In genomic region chr12:111396726-111397445, GRCh38 we compare ENCODE assay signal across 8 cellular contexts. TPM values are rescaled to one million over a fixed set of nuclear protein-coding genes. Genes with fewer than 3 reads are reported as not detected.
A peak's percentile ranks its signal among the peaks of the same experiment; 100 is the strongest.
DNase-seq lines count a peak whose midpoint lies in the region; ATAC-seq and TF ChIP-seq lines count a peak whose summit lies in the region.

No MANE protein-coding gene starts in this region.

- H3K4me1 Mint-ChIP-seq in CD8-positive, alpha-beta memory T cell, result peaks cover 6 to 21% (median 7%) of the 10 kb centered on the region in 3 donors

- POLR2A ChIA-PET in CD8-positive, alpha-beta memory T cell (lab: Charles Lee), result interaction anchor here (0.6 to 1.4 kb wide), 4 partner anchors 38 to 83 kb away, joined by 3 to 8 read pairs (median 4); no protein-coding TSS in a partner anchor

- H3K36me3 Mint-ChIP-seq in CD8-positive, alpha-beta memory T cell, result no peaks in the 10 kb centered on the region

- H3K4me3 Mint-ChIP-seq in CD8-positive, alpha-beta memory T cell, result peak overlapping the region in 6 of 7 donors; percentile 47 to 87 (median 77)

- peaks cover 8% of the 10 kb centered on the region for H3K4me1 ChIP-seq in CD8-positive, alpha-beta memory T cell (ENCODE audit: insufficient read depth, low read length)
- peaks cover 7% of the 10 kb centered on the region; the same call in 1 of the 2 replicates for H3K4me1 ChIP-seq in SJCRH30

- CTCF ChIA-PET in CD8-positive, alpha-beta memory T cell (lab: Charles Lee), result interaction anchor here (0.7 to 27.8 kb wide), 40 partner anchors 8 to 419 kb away, joined by 3 to 1032 read pairs (median 5); partner anchors contain the start of gene PHETA1

- no peak overlapping the region for H3K4me3 ChIP-seq in CD8-positive, alpha-beta memory T cell (ENCODE audit: low read length)
- H3K4me3 ChIP-seq in SJCRH30, result peak overlapping the region; percentile 55
- no peak overlapping the region for H3K4me3 ChIP-seq in foreskin fibroblast (ENCODE audit: low read depth in 1 of 2, low read length in 2 of 2)

- peak; percentile 98 for TF ChIP-seq CTCF in LNCAP (IDR thresholded peaks at IDR 0.05)
- peak; percentile 99 for TF ChIP-seq CTCF in foreskin fibroblast (IDR thresholded peaks at IDR 0.05; ENCODE audit: low read depth, low read length)
- peak in 2 of 3 donors; percentile 94 to 97 for TF ChIP-seq CTCF in omental fat pad (IDR thresholded peaks at IDR 0.05)

- H3K27ac Mint-ChIP-seq in CD8-positive, alpha-beta memory T cell, result peak overlapping the region in 4 of 8 donors; percentile 21 to 84 (median 43)

- peak; percentile 81 to 90 (median 84) for DNase-seq in CD8-positive, alpha-beta memory T cell
- DNase-seq in SJCRH30 (peak; percentile 79 to 86), activated gamma-delta T cell (lab: John Stamatoyannopoulos, UW) (peak; percentile 77), foreskin fibroblast (peak; percentile 96 to 98), omental fat pad (ENCODE audit: low spot score) (no peak), substantia nigra (lab: John Stamatoyannopoulos, UW) (peak in 48 of 49 donors; percentile 36 to 92 (median 76))

- peaks cover 0 to 5% of the 10 kb centered on the region in 2 donors for H3K27me3 Mint-ChIP-seq in CD8-positive, alpha-beta memory T cell

- no peaks in the 10 kb centered on the region for H3K9me3 ChIP-seq in CD8-positive, alpha-beta memory T cell (ENCODE audit: low read length)
- no peaks in the 10 kb centered on the region for H3K9me3 ChIP-seq in SJCRH30 (replicated peaks)

- ATAC-seq in GM21390 (IDR thresholded peaks at IDR 0.05; ENCODE audit: unreplicated experiment) (peak; percentile 50), omental fat pad (ENCODE audit: low FRiP score) (peak; percentile 83)

- peaks cover 0 to 2% (median 0%) of the 10 kb centered on the region in 5 donors for H3K9me3 Mint-ChIP-seq in CD8-positive, alpha-beta memory T cell

- H3K36me3 ChIP-seq in CD8-positive, alpha-beta memory T cell (ENCODE audit: insufficient read depth, low read length), result no peaks in the 10 kb centered on the region
- H3K36me3 ChIP-seq in SJCRH30, result no peaks in the 10 kb centered on the region

- peak overlapping the region; percentile 43 for H3K27ac ChIP-seq in CD8-positive, alpha-beta memory T cell (ENCODE audit: low read depth, low read length)
- no peak overlapping the region for H3K27ac ChIP-seq in SJCRH30
- no peak overlapping the region for H3K27ac ChIP-seq in substantia nigra (ENCODE audit: low read depth, low read length, poor library complexity, severe bottlenecking)

- no peaks in the 10 kb centered on the region for H3K27me3 ChIP-seq in CD8-positive, alpha-beta memory T cell (ENCODE audit: insufficient read depth, low read length, poor library complexity, severe bottlenecking)
- no peaks in the 10 kb centered on the region for H3K27me3 ChIP-seq in SJCRH30

RNA-seq across cellular contexts. Expression of gene SH2B3, which starts 8.8 kb away (rescaled TPM):
- total RNA-seq in CD8-positive, alpha-beta memory T cell, result 10 to 100 TPM; 46.8 to 48.9 TPM
- polyA plus RNA-seq in CD8-positive, alpha-beta memory T cell, result 11.1 TPM
- total RNA-seq in SJCRH30 (2014; rRNA removed; shearing (Covaris generic)), result 11.1 and 13.2 TPM in 2 replicates
- total RNA-seq in omental fat pad, result 10 to 100 TPM; 30.4 to 64.6 (median 48.3) TPM

RNA-seq across cellular contexts. Expression of gene PHETA1, which starts 28.0 kb away (rescaled TPM):
- 1 to 10 TPM; 3.8 to 3.9 TPM for total RNA-seq in CD8-positive, alpha-beta memory T cell
- polyA plus RNA-seq in CD8-positive, alpha-beta memory T cell, result 1.8 TPM
- 4.0 and 4.2 TPM in 2 replicates for total RNA-seq in SJCRH30 (2014; rRNA removed; shearing (Covaris generic))
- total RNA-seq in omental fat pad, result 10 to 100 TPM in 1 of 4 donors, 1 to 10 TPM in 3; 5.5 to 14.6 (median 8.9) TPM
